Comparison of ENCODE assay signal across 23 cellular contexts in genomic region chr12:29574500-29574899, GRCh38.
"Had no signal": no experiment of that assay in that cellular context is flagged by ENCODE, and none has a peak within 500 bp of the region (broad histone marks: within the 10 kb centered on the region; RNA-seq: fewer than 3 reads in every experiment).

No MANE protein-coding gene starts in this region.

- H3K4me3 ChIP-seq: stomach, transverse colon, vagina had no signal

- H3K9me3 Mint-ChIP-seq: activated B cell treated with CpG ODN at 0.5 μM for 24 hours; activated naive CD4-positive, alpha-beta T cell treated with anti-CD3 and anti-CD28 coated beads, Interleukin-2, amount 50 U/mL, for 72 hours; activated T-cell treated with anti-CD3 and anti-CD28 coated beads, Interleukin-2, amount 50 U/mL, for 24 hours; activated T-helper 17 cell treated with anti-CD3 and anti-CD28 coated beads, Interleukin-2, amount 50 U/mL, for 72 hours; brain; neural crest cell had no signal

- H3K27me3 Mint-ChIP-seq: activated B cell treated with CpG ODN at 0.5 μM for 24 hours, brain, progenitor cell of endocrine pancreas had no signal

- H3K36me3 ChIP-seq: transverse colon had no signal

- DNase-seq: activated B cell treated with CpG ODN at 0.5 μM for 24 hours; activated CD4-positive, alpha-beta T cell treated with anti-CD3 and anti-CD28 coated beads for 36 hours; activated CD4-positive, alpha-beta T cell treated with anti-CD3 and anti-CD28 coated beads, Interleukin-2, amount 50 U/mL, for 4 hours; activated CD8-positive, alpha-beta memory T cell treated with anti-CD3 and anti-CD28 coated beads for 24 hours; activated CD8-positive, alpha-beta memory T cell treated with anti-CD3 and anti-CD28 coated beads, Interleukin-2, amount 50 U/mL, for 4 hours; activated T-cell treated with anti-CD3 and anti-CD28 coated beads, Interleukin-2, amount 50 U/mL, for 24 hours; aorta; dermis blood vessel endothelial cell; effector CD8-positive, alpha-beta T cell; foreskin melanocyte; hippocampal formation; mesenchymal stem cell; retina; stimulated activated CD4-positive, alpha-beta T cell treated with anti-CD3 and anti-CD28 coated beads, Interleukin-1b, Interleukin-23, amount 100 ng/mL, for 48 hours; stomach; T-helper 9 cell; transverse colon had no signal

- H3K27ac Mint-ChIP-seq: activated B cell treated with CpG ODN at 0.5 μM for 24 hours; activated CD4-positive, alpha-beta T cell treated with anti-CD3 and anti-CD28 coated beads for 36 hours; activated naive CD4-positive, alpha-beta T cell treated with anti-CD3 and anti-CD28 coated beads, Interleukin-2, amount 50 U/mL, for 72 hours; activated T-cell treated with anti-CD3 and anti-CD28 coated beads, Interleukin-2, amount 50 U/mL, for 24 hours; activated T-helper 17 cell treated with anti-CD3 and anti-CD28 coated beads, Interleukin-2, amount 50 U/mL, for 72 hours; progenitor cell of endocrine pancreas had no signal

- H3K4me3 Mint-ChIP-seq: activated B cell treated with CpG ODN at 0.5 μM for 24 hours; activated CD4-positive, alpha-beta T cell treated with anti-CD3 and anti-CD28 coated beads for 36 hours; activated T-cell treated with anti-CD3 and anti-CD28 coated beads, Interleukin-2, amount 50 U/mL, for 24 hours; activated T-helper 17 cell treated with anti-CD3 and anti-CD28 coated beads, Interleukin-2, amount 50 U/mL, for 72 hours; brain; neural crest cell had no signal

- H3K4me1 ChIP-seq: transverse colon, vagina had no signal

- H3K4me1 Mint-ChIP-seq: activated B cell treated with CpG ODN at 0.5 μM for 24 hours; activated CD4-positive, alpha-beta T cell treated with anti-CD3 and anti-CD28 coated beads for 36 hours; activated T-helper 17 cell treated with anti-CD3 and anti-CD28 coated beads, Interleukin-2, amount 50 U/mL, for 72 hours had no signal

- H3K27ac ChIP-seq: stomach, vagina had no signal

- ATAC-seq: activated CD4-positive, alpha-beta T cell treated with anti-CD3 and anti-CD28 coated beads for 36 hours; activated naive CD4-positive, alpha-beta T cell treated with anti-CD3 and anti-CD28 coated beads, Interleukin-2, amount 50 U/mL, for 72 hours; activated T-helper 17 cell treated with anti-CD3 and anti-CD28 coated beads, Interleukin-2, amount 50 U/mL, for 72 hours had no signal

- H3K36me3 Mint-ChIP-seq: activated naive CD4-positive, alpha-beta T cell treated with anti-CD3 and anti-CD28 coated beads, Interleukin-2, amount 50 U/mL, for 72 hours had no signal

- H3K9me3 ChIP-seq: stomach, transverse colon, vagina had no signal

- H3K27me3 ChIP-seq: stomach, transverse colon, vagina had no signal
